27 cellular contexts compared by ENCODE assay signal in genomic region chr4:84622959-84623358, GRCh38.
"Had no signal": no experiment of that assay in that cellular context is flagged by ENCODE, and none has a peak within 500 bp of the region (broad histone marks: within the 10 kb centered on the region; RNA-seq: fewer than 3 reads in every experiment).

No MANE protein-coding gene starts in this region.

- ATAC-seq: activated T-helper 17 cell treated with anti-CD3 and anti-CD28 coated beads, Interleukin-2, amount 50 U/mL, for 72 hours; foreskin keratinocyte; left colon; mucosa of descending colon; sciatic nerve; stimulated activated memory B cell treated with anti-CD40 and anti-IgM and Interleukin-4, amounts not matched to agents 10 μg/mL and 1 μg/mL and 100 μg/mL, for 72 hours had no signal

- H3K36me3 ChIP-seq: vagina had no signal

- H3K36me3 Mint-ChIP-seq: activated naive CD8-positive, alpha-beta T cell treated with anti-CD3 and anti-CD28 coated beads, Interleukin-2, amount 10 ng/mL, durations not matched to agents 7 days and 5 days; memory B cell; stimulated activated memory B cell treated with anti-CD40 and anti-IgM and Interleukin-4, amounts not matched to agents 10 μg/mL and 1 μg/mL and 100 μg/mL, for 72 hours had no signal

- H3K4me3 ChIP-seq: mucosa of descending colon, stomach, suprapubic skin, vagina had no signal

- H3K27ac Mint-ChIP-seq: activated naive CD8-positive, alpha-beta T cell treated with anti-CD3 and anti-CD28 coated beads, Interleukin-2, amount 10 ng/mL, durations not matched to agents 7 days and 5 days; activated T-cell treated with anti-CD3 and anti-CD28 coated beads, Interleukin-2, amount 50 U/mL, for 24 hours; activated T-helper 17 cell treated with anti-CD3 and anti-CD28 coated beads, Interleukin-2, amount 50 U/mL, for 72 hours; memory B cell; stimulated activated memory B cell treated with anti-CD40 and anti-IgM and Interleukin-4, amounts not matched to agents 10 μg/mL and 1 μg/mL and 100 μg/mL, for 72 hours; type B pancreatic cell had no signal

- H3K9me3 ChIP-seq: mucosa of descending colon, stomach, suprapubic skin, vagina had no signal

- DNase-seq: activated CD8-positive, alpha-beta memory T cell treated with anti-CD3 and anti-CD28 coated beads for 24 hours; activated CD8-positive, alpha-beta memory T cell treated with anti-CD3 and anti-CD28 coated beads, Interleukin-2, amount 50 U/mL, for 4 hours; activated naive CD4-positive, alpha-beta T cell; activated naive CD8-positive, alpha-beta T cell treated with anti-CD3 and anti-CD28 coated beads, Interleukin-2, amount 10 ng/mL, durations not matched to agents 7 days and 5 days; activated T-cell treated with anti-CD3 and anti-CD28 coated beads, Interleukin-2, amount 50 U/mL, for 24 hours; amygdala; cerebellar nuclear complex; cortex of kidney; foreskin keratinocyte; hippocampal formation; islet precursor cell; left colon; mucosa of descending colon; occipital lobe; posterior cingulate gyrus; small intestine; stimulated activated CD4-positive, alpha-beta T cell treated with anti-CD3 and anti-CD28 coated beads, Interleukin-15, amount 100 ng/mL, for 24 hours; stomach; T-helper 9 cell had no signal

- H3K4me3 Mint-ChIP-seq: activated naive CD8-positive, alpha-beta T cell treated with anti-CD3 and anti-CD28 coated beads, Interleukin-2, amount 10 ng/mL, durations not matched to agents 7 days and 5 days; activated T-cell treated with anti-CD3 and anti-CD28 coated beads, Interleukin-2, amount 50 U/mL, for 24 hours; activated T-helper 17 cell treated with anti-CD3 and anti-CD28 coated beads, Interleukin-2, amount 50 U/mL, for 72 hours; memory B cell; stimulated activated memory B cell treated with anti-CD40 and anti-IgM and Interleukin-4, amounts not matched to agents 10 μg/mL and 1 μg/mL and 100 μg/mL, for 72 hours; type B pancreatic cell had no signal

- H3K27ac ChIP-seq: epithelial cell of prostate, foreskin keratinocyte, stomach, suprapubic skin, vagina had no signal

- H3K27me3 Mint-ChIP-seq: activated naive CD8-positive, alpha-beta T cell treated with anti-CD3 and anti-CD28 coated beads, Interleukin-2, amount 10 ng/mL, durations not matched to agents 7 days and 5 days; activated T-cell treated with anti-CD3 and anti-CD28 coated beads, Interleukin-2, amount 50 U/mL, for 24 hours; activated T-helper 17 cell treated with anti-CD3 and anti-CD28 coated beads, Interleukin-2, amount 50 U/mL, for 72 hours; memory B cell; stimulated activated memory B cell treated with anti-CD40 and anti-IgM and Interleukin-4, amounts not matched to agents 10 μg/mL and 1 μg/mL and 100 μg/mL, for 72 hours; type B pancreatic cell had no signal

- H3K4me1 Mint-ChIP-seq: activated naive CD8-positive, alpha-beta T cell treated with anti-CD3 and anti-CD28 coated beads, Interleukin-2, amount 10 ng/mL, durations not matched to agents 7 days and 5 days; activated T-helper 17 cell treated with anti-CD3 and anti-CD28 coated beads, Interleukin-2, amount 50 U/mL, for 72 hours had no signal

- H3K4me1 ChIP-seq: foreskin keratinocyte, stomach, suprapubic skin, vagina had no signal

- H3K27me3 ChIP-seq: foreskin keratinocyte, stomach, suprapubic skin, vagina had no signal

- H3K9me3 Mint-ChIP-seq: activated naive CD8-positive, alpha-beta T cell treated with anti-CD3 and anti-CD28 coated beads, Interleukin-2, amount 10 ng/mL, durations not matched to agents 7 days and 5 days; activated T-cell treated with anti-CD3 and anti-CD28 coated beads, Interleukin-2, amount 50 U/mL, for 24 hours; memory B cell; stimulated activated memory B cell treated with anti-CD40 and anti-IgM and Interleukin-4, amounts not matched to agents 10 μg/mL and 1 μg/mL and 100 μg/mL, for 72 hours; type B pancreatic cell had no signal
